In genomic region chr6:170403451-170403850, GRCh38 we compare ENCODE assay signal across 1 cellular context.
TF ChIP-seq lines count a peak whose summit lies in the region.

No MANE protein-coding gene starts in this region.

TF ChIP-seq in SK-N-SH, 30 proteins besides CTCF, POLR2A, EP300 and RAD21 (continued from another document):
- TF ChIP-seq, protein P1, sequence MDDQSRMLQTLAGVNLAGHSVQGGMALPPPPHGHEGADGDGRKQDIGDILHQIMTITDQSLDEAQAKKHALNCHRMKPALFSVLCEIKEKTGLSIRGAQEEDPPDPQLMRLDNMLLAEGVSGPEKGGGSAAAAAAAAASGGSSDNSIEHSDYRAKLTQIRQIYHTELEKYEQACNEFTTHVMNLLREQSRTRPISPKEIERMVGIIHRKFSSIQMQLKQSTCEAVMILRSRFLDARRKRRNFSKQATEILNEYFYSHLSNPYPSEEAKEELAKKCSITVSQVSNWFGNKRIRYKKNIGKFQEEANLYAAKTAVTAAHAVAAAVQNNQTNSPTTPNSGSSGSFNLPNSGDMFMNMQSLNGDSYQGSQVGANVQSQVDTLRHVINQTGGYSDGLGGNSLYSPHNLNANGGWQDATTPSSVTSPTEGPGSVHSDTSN (IDR thresholded peaks at IDR 0.05) = no peak
- TF ChIP-seq, protein P2, sequence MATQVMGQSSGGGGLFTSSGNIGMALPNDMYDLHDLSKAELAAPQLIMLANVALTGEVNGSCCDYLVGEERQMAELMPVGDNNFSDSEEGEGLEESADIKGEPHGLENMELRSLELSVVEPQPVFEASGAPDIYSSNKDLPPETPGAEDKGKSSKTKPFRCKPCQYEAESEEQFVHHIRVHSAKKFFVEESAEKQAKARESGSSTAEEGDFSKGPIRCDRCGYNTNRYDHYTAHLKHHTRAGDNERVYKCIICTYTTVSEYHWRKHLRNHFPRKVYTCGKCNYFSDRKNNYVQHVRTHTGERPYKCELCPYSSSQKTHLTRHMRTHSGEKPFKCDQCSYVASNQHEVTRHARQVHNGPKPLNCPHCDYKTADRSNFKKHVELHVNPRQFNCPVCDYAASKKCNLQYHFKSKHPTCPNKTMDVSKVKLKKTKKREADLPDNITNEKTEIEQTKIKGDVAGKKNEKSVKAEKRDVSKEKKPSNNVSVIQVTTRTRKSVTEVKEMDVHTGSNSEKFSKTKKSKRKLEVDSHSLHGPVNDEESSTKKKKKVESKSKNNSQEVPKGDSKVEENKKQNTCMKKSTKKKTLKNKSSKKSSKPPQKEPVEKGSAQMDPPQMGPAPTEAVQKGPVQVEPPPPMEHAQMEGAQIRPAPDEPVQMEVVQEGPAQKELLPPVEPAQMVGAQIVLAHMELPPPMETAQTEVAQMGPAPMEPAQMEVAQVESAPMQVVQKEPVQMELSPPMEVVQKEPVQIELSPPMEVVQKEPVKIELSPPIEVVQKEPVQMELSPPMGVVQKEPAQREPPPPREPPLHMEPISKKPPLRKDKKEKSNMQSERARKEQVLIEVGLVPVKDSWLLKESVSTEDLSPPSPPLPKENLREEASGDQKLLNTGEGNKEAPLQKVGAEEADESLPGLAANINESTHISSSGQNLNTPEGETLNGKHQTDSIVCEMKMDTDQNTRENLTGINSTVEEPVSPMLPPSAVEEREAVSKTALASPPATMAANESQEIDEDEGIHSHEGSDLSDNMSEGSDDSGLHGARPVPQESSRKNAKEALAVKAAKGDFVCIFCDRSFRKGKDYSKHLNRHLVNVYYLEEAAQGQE (IDR thresholded peaks at IDR 0.05; ENCODE audit: low read depth, low read length) = no peak
- TF ChIP-seq CHD2 (IDR thresholded peaks at IDR 0.05; ENCODE audit: low read length, partially characterized antibody) (no peak), FOXJ3 (CRISPR knock-in tag; IDR thresholded peaks at IDR 0.05) (no peak), TCF12 (IDR thresholded peaks at IDR 0.05) (no peak), TAF1 (IDR thresholded peaks at IDR 0.05; ENCODE audit: borderline replicate concordance, low read depth, low read length) (no peak), POLR2AphosphoS5 (IDR thresholded peaks at IDR 0.05; ENCODE audit: low read depth, low read length) (no peak), TEAD4 (IDR thresholded peaks at IDR 0.05; ENCODE audit: borderline replicate concordance, insufficient read depth) (no peak), GABPA (IDR thresholded peaks at IDR 0.05; ENCODE audit: low read depth) (no peak), NRF1 (IDR thresholded peaks at IDR 0.05; ENCODE audit: low read depth, low read length) (no peak), FOXM1 (IDR thresholded peaks at IDR 0.05; ENCODE audit: low read depth) (no peak)
